ENCODE assay signal across 8 cellular contexts in the genomic region with DNA sequence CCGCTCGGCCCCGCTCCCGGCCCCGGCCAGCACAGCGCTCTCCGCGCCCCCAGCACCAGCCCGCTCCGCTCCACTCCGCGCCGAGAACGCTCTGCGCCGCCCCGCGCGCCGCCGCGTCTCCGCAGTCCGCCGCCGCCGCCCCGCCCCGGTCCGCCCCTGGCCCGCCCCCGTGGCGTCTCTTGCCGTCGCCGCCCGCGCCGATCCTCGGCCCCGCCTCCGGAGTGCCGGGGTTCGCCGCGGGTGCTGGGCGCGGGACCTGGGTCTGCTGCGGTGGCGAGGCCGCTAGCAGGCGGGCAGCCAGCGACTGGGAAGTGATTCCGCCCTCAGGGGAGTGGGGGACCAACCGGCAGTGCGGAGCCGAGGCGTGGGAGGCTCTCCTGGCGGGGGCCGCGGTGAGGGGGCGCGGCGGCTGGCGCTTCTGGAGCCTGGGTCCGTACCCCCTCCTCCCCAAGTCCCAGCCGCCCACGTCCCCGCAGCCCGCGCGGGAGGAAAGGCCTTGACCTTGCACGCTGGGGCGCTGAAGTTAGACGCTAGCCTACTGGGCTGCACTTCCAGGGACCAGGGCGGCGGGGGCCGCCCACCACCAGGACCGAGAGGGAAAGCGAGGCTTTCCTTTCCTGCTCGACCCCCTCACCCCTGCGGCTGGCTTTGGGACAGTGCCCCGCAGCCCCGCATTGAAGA. TPM values are rescaled to one million over a fixed set of nuclear protein-coding genes. Genes with fewer than 3 reads are reported as not detected.
DNase-seq lines count a peak whose midpoint lies in the region; ATAC-seq and TF ChIP-seq lines count a peak whose summit lies in the region.

HS6ST1 (minus strand) TSS at position 93 of the 681 bp plus-strand sequence. CDS start 305 bp downstream, outside the sequence.

- ATAC-seq in GM18907 (IDR thresholded peaks at IDR 0.05; ENCODE audit: unreplicated experiment) (peak; percentile 69), HG03139 (IDR thresholded peaks at IDR 0.05; ENCODE audit: unreplicated experiment) (peak; percentile 67), left lobe of liver (peak; percentile 74)

- DNase-seq in AG09319 (ENCODE audit: extremely low read depth, low read depth) (peak; percentile 56), NCI-H526 (lab: John Stamatoyannopoulos, UW) (peak; percentile 27 to 93), cortex of kidney (lab: John Stamatoyannopoulos, UW) (peak; percentile 53), left lobe of liver (ENCODE audit: low spot score) (peak; percentile 91)
- peak; percentile 88 for DNase-seq in activated CD4-positive, alpha-beta T cell treated with anti-CD3 and anti-CD28 coated beads, Interleukin-2, amount 50 U/mL, for 1 hour
- DNase-seq in stimulated activated CD4-positive, alpha-beta T cell treated with anti-CD3 and anti-CD28 coated beads, Interleukin-2, amount 100 ng/mL, for 24 hours, result peak; percentile 90 to 93

- TF ChIP-seq CTCF in AG09319 (IDR thresholded peaks at IDR 0.05; ENCODE audit: low read depth, low read length), result no peak

RNA-seq across cellular contexts. Expression of gene HS6ST1, which starts in this region (rescaled TPM):
- total RNA-seq in left lobe of liver, result 21.8 TPM

Comparison
In these comparisons a context has a peak if more than half of its experiments do, and no peak if none do; other contexts are left out.
1. Peak in every context shown above with its lines: DNase-seq and ATAC-seq.